ENCODE assay signal across 20 cellular contexts in the genomic region with DNA sequence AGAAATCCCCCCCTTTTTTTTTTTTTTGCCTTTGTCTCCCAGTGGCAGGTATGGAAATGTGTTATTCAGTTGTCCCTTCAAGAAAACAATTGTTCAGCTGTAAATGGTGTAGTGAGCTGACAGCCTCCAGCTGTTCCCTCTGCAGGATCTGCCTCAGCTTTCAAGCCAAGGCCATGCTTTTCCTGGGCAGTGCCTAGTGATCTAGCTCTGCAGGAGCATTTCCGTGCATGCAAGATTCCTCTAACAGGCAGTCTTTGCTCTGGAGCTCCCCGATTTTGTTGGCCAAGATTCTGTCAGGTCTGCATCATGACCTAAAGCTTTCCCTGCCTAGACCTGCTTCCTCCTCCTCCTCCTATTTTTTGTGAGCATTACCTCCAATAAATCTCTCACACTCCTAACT.
DNase-seq lines count a peak whose midpoint lies in the region; TF ChIP-seq lines count a peak whose summit lies in the region.
"Had no signal": no experiment of that assay in that cellular context is flagged by ENCODE, and none has a peak within 500 bp of the region (broad histone marks: within the 10 kb centered on the region; RNA-seq: fewer than 3 reads in every experiment).

No MANE protein-coding gene starts in this region.

- DNase-seq in NCI-H82 (lab: John Stamatoyannopoulos, UW) (peak; percentile 17), NCI-H82 treated with DMSO at 0.1 percent for 48 hours (lab: John Stamatoyannopoulos, UW; ENCODE audit: unreplicated experiment) (no peak), iPS DF 4.7 (ENCODE audit: extremely low read depth, low spot score) (peak; percentile 41), smooth muscle cell (lab: John Stamatoyannopoulos, UW; ENCODE audit: unreplicated experiment) (no peak), GM10266 (ENCODE audit: extremely low spot score) (no peak), LoVo (ENCODE audit: low spot score) (no peak), cerebellar nuclear complex (lab: John Stamatoyannopoulos, UW) (no peak)
- DNase-seq: activated CD4-positive, alpha-beta T cell treated with anti-CD3 and anti-CD28 coated beads for 1 hour; activated T-cell treated with anti-CD3 and anti-CD28 coated beads, Interleukin-2, amount 50 U/mL, for 72 hours; colonic mucosa; heart left ventricle; kidney; NCI-H1105 treated with DMSO at 0.1 percent for 48 hours; NCI-H510A; substantia nigra; uterus had no signal

- H3K27me3 ChIP-seq in smooth muscle cell (ENCODE audit: low read depth) = no peaks in the 10 kb centered on the region
- H3K27me3 ChIP-seq: BLaER1, colonic mucosa, right atrium auricular region, uterus had no signal

- no peak overlapping the region for H3K4me3 ChIP-seq in smooth muscle cell
- H3K4me3 ChIP-seq: A549, BLaER1, colonic mucosa, heart left ventricle, right atrium auricular region, uterus had no signal

- no peaks in the 10 kb centered on the region for H3F3A ChIP-seq in smooth muscle cell (ENCODE audit: low read depth)

- H3K27ac ChIP-seq in VCaP (peak overlapping the region; percentile 15; the same call in 1 of the 2 replicates), smooth muscle cell (ENCODE audit: low read depth) (no peak overlapping the region)
- H3K27ac ChIP-seq: A549, BLaER1, colonic mucosa, heart left ventricle, right atrium auricular region, uterus had no signal

- no peaks in the 10 kb centered on the region for H3K4me1 ChIP-seq in smooth muscle cell (ENCODE audit: low read depth)
- H3K4me1 ChIP-seq: BLaER1, colonic mucosa, heart left ventricle, right atrium auricular region, uterus had no signal

- H2AFZ ChIP-seq in smooth muscle cell (ENCODE audit: low read depth) = no peak overlapping the region

- no peaks in the 10 kb centered on the region for H3K79me2 ChIP-seq in smooth muscle cell (ENCODE audit: low read depth)

- H4K20me1 ChIP-seq in smooth muscle cell (ENCODE audit: low read depth) = no peaks in the 10 kb centered on the region
- H4K20me1 ChIP-seq: BLaER1 had no signal

- no peaks in the 10 kb centered on the region for H3K9me3 ChIP-seq in smooth muscle cell (replicated peaks; ENCODE audit: low read depth)
- H3K9me3 ChIP-seq: A549, BLaER1, colonic mucosa, right atrium auricular region, uterus had no signal

- H3K4me2 ChIP-seq in smooth muscle cell = no peak overlapping the region
- H3K4me2 ChIP-seq: A549, BLaER1 had no signal

- no peaks in the 10 kb centered on the region for H3K36me3 ChIP-seq in smooth muscle cell (ENCODE audit: low read depth)
- H3K36me3 ChIP-seq: BLaER1, colonic mucosa, heart left ventricle, right atrium auricular region, uterus had no signal

- TF ChIP-seq CTCF in VCaP (conservative IDR thresholded peaks at IDR 0.05) (no peak), smooth muscle cell (IDR thresholded peaks at IDR 0.05; ENCODE audit: borderline replicate concordance, insufficient read depth, poor library complexity, severe bottlenecking) (no peak), GM10266 (IDR thresholded peaks at IDR 0.05; ENCODE audit: control insufficient read depth, insufficient read depth, low read depth, missing control alignments) (no peak)

- 46% methylated on average over 2 of the region's 2 CpGs for WGBS in smooth muscle cell (ENCODE audit: low lambda C conversion rate)

- no peak overlapping the region for H3K9ac ChIP-seq in smooth muscle cell (ENCODE audit: low read depth)
- H3K9ac ChIP-seq: BLaER1 had no signal

Comparison
In these comparisons a context has a peak if more than half of its experiments do, and no peak if none do; other contexts are left out.
1. DNase-seq: peak in NCI-H82 (single experiment) and iPS DF 4.7 (single experiment); none in NCI-H82 treated with DMSO at 0.1 percent for 48 hours (single experiment), smooth muscle cell (single experiment), GM10266 (single experiment), LoVo (single experiment) and cerebellar nuclear complex (0 of 2).